ENCODE assay signal across 1 cellular context in the genomic region with DNA sequence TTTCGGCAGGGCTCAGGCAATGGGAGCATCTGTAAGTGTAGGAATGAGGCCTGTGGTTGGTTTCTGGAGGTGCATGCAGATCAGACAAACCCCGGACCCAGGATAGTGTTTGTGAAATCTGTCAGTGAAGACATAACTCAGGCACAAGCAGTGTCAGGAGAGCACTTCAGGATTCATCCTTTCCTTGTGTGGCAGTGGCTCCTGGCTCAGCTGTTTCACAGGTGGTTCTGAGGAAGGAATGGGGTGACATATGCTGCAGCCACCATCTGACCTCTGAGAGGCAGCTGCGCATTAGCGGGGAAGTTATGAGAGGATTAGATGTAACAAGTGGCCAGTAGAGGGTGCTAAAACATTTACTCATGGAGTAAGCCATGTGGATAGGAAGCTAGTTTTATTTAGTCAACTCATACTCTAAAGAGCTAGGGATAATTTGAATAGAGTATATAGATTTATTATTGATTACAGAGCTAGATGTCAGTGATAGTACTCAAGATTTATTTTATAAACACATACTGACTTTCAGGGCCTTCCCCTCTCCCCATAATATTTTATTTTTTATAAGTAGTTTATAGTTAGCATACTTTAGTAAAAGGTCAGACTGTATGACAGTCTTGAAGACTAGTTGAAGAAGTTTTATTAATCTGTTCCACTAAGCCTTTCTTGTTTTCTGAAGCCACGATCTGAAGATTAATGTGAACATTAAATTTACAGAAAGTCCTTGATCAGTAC.
A peak's percentile ranks its signal among the peaks of the same experiment; 100 is the strongest.
TF ChIP-seq lines count a peak whose summit lies in the region.

No MANE protein-coding gene starts in this region.

TF ChIP-seq in HEK293, 187 proteins besides CTCF, POLR2A, EP300 and RAD21 (continued from another document):
- TF ChIP-seq, protein P1, sequence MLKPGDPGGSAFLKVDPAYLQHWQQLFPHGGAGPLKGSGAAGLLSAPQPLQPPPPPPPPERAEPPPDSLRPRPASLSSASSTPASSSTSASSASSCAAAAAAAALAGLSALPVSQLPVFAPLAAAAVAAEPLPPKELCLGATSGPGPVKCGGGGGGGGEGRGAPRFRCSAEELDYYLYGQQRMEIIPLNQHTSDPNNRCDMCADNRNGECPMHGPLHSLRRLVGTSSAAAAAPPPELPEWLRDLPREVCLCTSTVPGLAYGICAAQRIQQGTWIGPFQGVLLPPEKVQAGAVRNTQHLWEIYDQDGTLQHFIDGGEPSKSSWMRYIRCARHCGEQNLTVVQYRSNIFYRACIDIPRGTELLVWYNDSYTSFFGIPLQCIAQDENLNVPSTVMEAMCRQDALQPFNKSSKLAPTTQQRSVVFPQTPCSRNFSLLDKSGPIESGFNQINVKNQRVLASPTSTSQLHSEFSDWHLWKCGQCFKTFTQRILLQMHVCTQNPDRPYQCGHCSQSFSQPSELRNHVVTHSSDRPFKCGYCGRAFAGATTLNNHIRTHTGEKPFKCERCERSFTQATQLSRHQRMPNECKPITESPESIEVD (tag by site-specific recombination; IDR thresholded peaks at IDR 0.05) = no peak
- TF ChIP-seq ZNF621 (tag by site-specific recombination; IDR thresholded peaks at IDR 0.05) (no peak), ZNF677 (tag by site-specific recombination; IDR thresholded peaks at IDR 0.05) (no peak), ZNF274 (IDR thresholded peaks at IDR 0.05; ENCODE audit: low read length) (no peak), ZNF274 (tag by site-specific recombination; IDR thresholded peaks at IDR 0.05; ENCODE audit: borderline replicate concordance) (no peak), ZNF701 (tag by site-specific recombination; IDR thresholded peaks at IDR 0.05) (no peak), ZNF174 (tag by site-specific recombination; IDR thresholded peaks at IDR 0.05) (no peak), HOXC10 (CRISPR knock-in tag; IDR thresholded peaks at IDR 0.05) (no peak), OSR2 (tag by site-specific recombination; IDR thresholded peaks at IDR 0.05) (peak; percentile 20; the same call in 1 of the 2 replicates), ZNF133 (tag by site-specific recombination; IDR thresholded peaks at IDR 0.05) (no peak), ZBTB7A (tag by site-specific recombination; IDR thresholded peaks at IDR 0.05; ENCODE audit: low read depth) (no peak), ZNF211 (tag by site-specific recombination; IDR thresholded peaks at IDR 0.05; ENCODE audit: low read depth) (no peak), ZFHX2 (tag by site-specific recombination; conservative IDR thresholded peaks at IDR 0.05) (no peak), KLF8 (tag by site-specific recombination; IDR thresholded peaks at IDR 0.05) (no peak), ZNF561 (tag by site-specific recombination; IDR thresholded peaks at IDR 0.05; ENCODE audit: borderline replicate concordance) (peak; percentile 48; the same call in 1 of the 2 replicates), ZNF391 (tag by site-specific recombination; IDR thresholded peaks at IDR 0.05; ENCODE audit: borderline replicate concordance, low read depth) (no peak), ZBTB20 (tag by site-specific recombination; IDR thresholded peaks at IDR 0.05) (peak; percentile 59), ZNF660 (tag by site-specific recombination; IDR thresholded peaks at IDR 0.05) (0 out of 2 replicates have a peak, but pooled peaks have one; percentile 31), ZNF654 (tag by site-specific recombination; IDR thresholded peaks at IDR 0.05; ENCODE audit: low read depth) (peak; percentile 90), ZNF184 (tag by site-specific recombination; IDR thresholded peaks at IDR 0.05) (no peak), ZBTB8A (tag by site-specific recombination; IDR thresholded peaks at IDR 0.05) (no peak), ZNF366 (tag by site-specific recombination; conservative IDR thresholded peaks at IDR 0.05) (no peak)
- TF ChIP-seq, protein P2, sequence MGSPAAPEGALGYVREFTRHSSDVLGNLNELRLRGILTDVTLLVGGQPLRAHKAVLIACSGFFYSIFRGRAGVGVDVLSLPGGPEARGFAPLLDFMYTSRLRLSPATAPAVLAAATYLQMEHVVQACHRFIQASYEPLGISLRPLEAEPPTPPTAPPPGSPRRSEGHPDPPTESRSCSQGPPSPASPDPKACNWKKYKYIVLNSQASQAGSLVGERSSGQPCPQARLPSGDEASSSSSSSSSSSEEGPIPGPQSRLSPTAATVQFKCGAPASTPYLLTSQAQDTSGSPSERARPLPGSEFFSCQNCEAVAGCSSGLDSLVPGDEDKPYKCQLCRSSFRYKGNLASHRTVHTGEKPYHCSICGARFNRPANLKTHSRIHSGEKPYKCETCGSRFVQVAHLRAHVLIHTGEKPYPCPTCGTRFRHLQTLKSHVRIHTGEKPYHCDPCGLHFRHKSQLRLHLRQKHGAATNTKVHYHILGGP (tag by site-specific recombination; IDR thresholded peaks at IDR 0.05) = no peak
- TF ChIP-seq, protein P3, sequence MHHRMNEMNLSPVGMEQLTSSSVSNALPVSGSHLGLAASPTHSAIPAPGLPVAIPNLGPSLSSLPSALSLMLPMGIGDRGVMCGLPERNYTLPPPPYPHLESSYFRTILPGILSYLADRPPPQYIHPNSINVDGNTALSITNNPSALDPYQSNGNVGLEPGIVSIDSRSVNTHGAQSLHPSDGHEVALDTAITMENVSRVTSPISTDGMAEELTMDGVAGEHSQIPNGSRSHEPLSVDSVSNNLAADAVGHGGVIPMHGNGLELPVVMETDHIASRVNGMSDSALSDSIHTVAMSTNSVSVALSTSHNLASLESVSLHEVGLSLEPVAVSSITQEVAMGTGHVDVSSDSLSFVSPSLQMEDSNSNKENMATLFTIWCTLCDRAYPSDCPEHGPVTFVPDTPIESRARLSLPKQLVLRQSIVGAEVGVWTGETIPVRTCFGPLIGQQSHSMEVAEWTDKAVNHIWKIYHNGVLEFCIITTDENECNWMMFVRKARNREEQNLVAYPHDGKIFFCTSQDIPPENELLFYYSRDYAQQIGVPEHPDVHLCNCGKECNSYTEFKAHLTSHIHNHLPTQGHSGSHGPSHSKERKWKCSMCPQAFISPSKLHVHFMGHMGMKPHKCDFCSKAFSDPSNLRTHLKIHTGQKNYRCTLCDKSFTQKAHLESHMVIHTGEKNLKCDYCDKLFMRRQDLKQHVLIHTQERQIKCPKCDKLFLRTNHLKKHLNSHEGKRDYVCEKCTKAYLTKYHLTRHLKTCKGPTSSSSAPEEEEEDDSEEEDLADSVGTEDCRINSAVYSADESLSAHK (tag by site-specific recombination; IDR thresholded peaks at IDR 0.05) = no peak
- TF ChIP-seq, protein P4, sequence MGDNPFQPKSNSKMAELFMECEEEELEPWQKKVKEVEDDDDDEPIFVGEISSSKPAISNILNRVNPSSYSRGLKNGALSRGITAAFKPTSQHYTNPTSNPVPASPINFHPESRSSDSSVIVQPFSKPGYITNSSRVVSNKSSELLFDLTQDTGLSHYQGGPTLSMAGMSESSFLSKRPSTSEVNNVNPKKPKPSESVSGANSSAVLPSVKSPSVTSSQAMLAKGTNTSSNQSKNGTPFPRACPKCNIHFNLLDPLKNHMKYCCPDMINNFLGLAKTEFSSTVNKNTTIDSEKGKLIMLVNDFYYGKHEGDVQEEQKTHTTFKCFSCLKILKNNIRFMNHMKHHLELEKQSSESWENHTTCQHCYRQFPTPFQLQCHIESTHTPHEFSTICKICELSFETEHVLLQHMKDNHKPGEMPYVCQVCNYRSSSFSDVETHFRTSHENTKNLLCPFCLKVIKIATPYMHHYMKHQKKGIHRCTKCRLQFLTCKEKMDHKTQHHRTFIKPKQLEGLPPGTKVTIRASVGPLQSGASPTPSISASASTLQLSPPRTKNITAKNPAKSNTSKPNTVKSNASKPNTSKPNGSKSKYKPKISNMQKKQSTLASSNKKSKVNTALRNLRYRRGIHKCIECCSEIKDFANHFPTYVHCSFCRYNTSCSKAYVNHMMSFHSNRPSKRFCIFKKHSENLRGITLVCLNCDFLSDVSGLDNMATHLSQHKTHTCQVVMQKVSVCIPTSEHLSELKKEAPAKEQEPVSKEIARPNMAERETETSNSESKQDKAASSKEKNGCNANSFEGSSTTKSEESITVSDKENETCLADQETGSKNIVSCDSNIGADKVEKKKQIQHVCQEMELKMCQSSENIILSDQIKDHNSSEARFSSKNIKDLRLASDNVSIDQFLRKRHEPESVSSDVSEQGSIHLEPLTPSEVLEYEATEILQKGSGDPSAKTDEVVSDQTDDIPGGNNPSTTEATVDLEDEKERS (tag by site-specific recombination; IDR thresholded peaks at IDR 0.05) = no peak
- TF ChIP-seq, protein P5, sequence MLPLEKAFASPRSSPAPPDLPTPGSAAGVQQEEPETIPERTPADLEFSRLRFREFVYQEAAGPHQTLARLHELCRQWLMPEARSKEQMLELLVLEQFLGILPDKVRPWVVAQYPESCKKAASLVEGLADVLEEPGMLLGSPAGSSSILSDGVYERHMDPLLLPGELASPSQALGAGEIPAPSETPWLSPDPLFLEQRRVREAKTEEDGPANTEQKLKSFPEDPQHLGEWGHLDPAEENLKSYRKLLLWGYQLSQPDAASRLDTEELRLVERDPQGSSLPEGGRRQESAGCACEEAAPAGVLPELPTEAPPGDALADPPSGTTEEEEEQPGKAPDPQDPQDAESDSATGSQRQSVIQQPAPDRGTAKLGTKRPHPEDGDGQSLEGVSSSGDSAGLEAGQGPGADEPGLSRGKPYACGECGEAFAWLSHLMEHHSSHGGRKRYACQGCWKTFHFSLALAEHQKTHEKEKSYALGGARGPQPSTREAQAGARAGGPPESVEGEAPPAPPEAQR (tag by site-specific recombination; IDR thresholded peaks at IDR 0.05) = no peak
TF ChIP-seq in HEK293: peak in this region for 5.
